In the genomic region with DNA sequence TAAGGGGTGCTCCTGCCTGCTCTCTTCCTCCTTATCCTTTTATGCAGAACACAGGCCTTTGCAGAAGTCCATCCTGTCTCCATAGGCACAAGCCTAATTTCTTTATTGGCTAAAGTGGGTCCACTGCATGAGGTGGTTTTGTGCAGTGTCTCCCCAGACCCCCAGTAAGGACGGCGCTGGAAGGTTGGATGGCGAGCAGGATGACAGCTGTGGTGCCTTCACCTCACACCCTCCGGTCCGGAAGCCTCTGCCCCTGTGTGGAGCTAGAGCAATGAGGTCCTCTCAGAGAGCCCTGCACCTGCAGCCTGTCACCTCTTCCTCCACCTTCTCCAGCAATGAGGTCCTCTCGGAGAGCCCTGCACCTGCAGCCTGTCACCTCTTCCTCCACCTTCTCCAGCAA, we compare ENCODE assay signal across 28 cellular contexts.
"Had no signal": no experiment of that assay in that cellular context is flagged by ENCODE, and none has a peak within 500 bp of the region (broad histone marks: within the 10 kb centered on the region; RNA-seq: fewer than 3 reads in every experiment).

No MANE protein-coding gene starts in this region.

- H3K27ac ChIP-seq: neural progenitor cell, ovary, parathyroid adenoma, psoas muscle, right lobe of liver, sigmoid colon, stomach, thoracic aorta, thyroid gland, tibial nerve, upper lobe of left lung, uterus had no signal

- H3K36me3 Mint-ChIP-seq: natural killer cell; stimulated activated effector memory CD8-positive, alpha-beta T cell treated with anti-CD3 and anti-CD28 coated beads, Interleukin-12 subunit alpha, Interleukin-12 subunit beta, amount 100 ng/mL, for 72 hours; stimulated activated naive B cell treated with anti-CD40 and anti-IgM and Interleukin-4, amounts not matched to agents 10 μg/mL and 1 μg/mL and 100 μg/mL, for 72 hours had no signal

- H3K4me1 Mint-ChIP-seq: natural killer cell; stimulated activated effector memory CD8-positive, alpha-beta T cell treated with anti-CD3 and anti-CD28 coated beads, Interleukin-12 subunit alpha, Interleukin-12 subunit beta, amount 100 ng/mL, for 72 hours had no signal

- H3K9me3 ChIP-seq: ovary, psoas muscle, right lobe of liver, sigmoid colon, thoracic aorta, thyroid gland, uterus had no signal

- H3K4me3 Mint-ChIP-seq: natural killer cell; nephron; neural progenitor cell; stimulated activated effector memory CD8-positive, alpha-beta T cell treated with anti-CD3 and anti-CD28 coated beads, Interleukin-12 subunit alpha, Interleukin-12 subunit beta, amount 100 ng/mL, for 72 hours; stimulated activated naive B cell treated with anti-CD40 and anti-IgM and Interleukin-4, amounts not matched to agents 10 μg/mL and 1 μg/mL and 100 μg/mL, for 72 hours; stimulated activated naive CD8-positive, alpha-beta T cell treated with anti-CD3 and anti-CD28 coated beads, Interleukin-15, Interleukin-2, amounts not matched to agents 100 ng/mL and 50 ng/mL, for 24 hours had no signal

- H3K4me2 ChIP-seq: neural progenitor cell had no signal

- H3K36me3 ChIP-seq: neural progenitor cell, ovary, right lobe of liver, sigmoid colon, stomach, thoracic aorta, thyroid gland, tibial nerve, upper lobe of left lung, uterus had no signal

- H3K9me3 Mint-ChIP-seq: stimulated activated naive CD8-positive, alpha-beta T cell treated with anti-CD3 and anti-CD28 coated beads, Interleukin-15, Interleukin-2, amounts not matched to agents 100 ng/mL and 50 ng/mL, for 24 hours had no signal

- H3K79me2 ChIP-seq: parathyroid adenoma had no signal

- H3K27me3 ChIP-seq: ovary, right lobe of liver, thyroid gland, upper lobe of left lung had no signal

- H3K27ac Mint-ChIP-seq: natural killer cell; nephron; neural progenitor cell; progenitor cell of endocrine pancreas; stimulated activated effector memory CD8-positive, alpha-beta T cell treated with anti-CD3 and anti-CD28 coated beads, Interleukin-12 subunit alpha, Interleukin-12 subunit beta, amount 100 ng/mL, for 72 hours; stimulated activated naive B cell treated with anti-CD40 and anti-IgM and Interleukin-4, amounts not matched to agents 10 μg/mL and 1 μg/mL and 100 μg/mL, for 72 hours; stimulated activated naive CD8-positive, alpha-beta T cell treated with anti-CD3 and anti-CD28 coated beads, Interleukin-15, Interleukin-2, amounts not matched to agents 100 ng/mL and 50 ng/mL, for 24 hours had no signal

- H3K4me1 ChIP-seq: parathyroid adenoma, psoas muscle, right lobe of liver, sigmoid colon, thyroid gland, uterus had no signal

- DNase-seq: natural killer cell; occipital lobe; ovary; posterior cingulate gyrus; psoas muscle; right cardiac atrium; right lobe of liver; sigmoid colon; small intestine; stimulated activated CD4-positive, alpha-beta T cell treated with anti-CD3 and anti-CD28 coated beads, Interleukin-15, amount 100 ng/mL, for 24 hours; stimulated activated CD4-positive, alpha-beta T cell treated with anti-CD3 and anti-CD28 coated beads, Interleukin-2, amount 100 ng/mL, for 24 hours; stimulated activated CD4-positive, alpha-beta T cell treated with anti-CD3 and anti-CD28 coated beads, Interleukin-2, amount 100 ng/mL, for 48 hours; stimulated activated CD4-positive, alpha-beta T cell treated with anti-CD3 and anti-CD28 coated beads, Interleukin-4, amount 100 ng/mL, for 24 hours; stimulated activated naive B cell treated with anti-CD40 and anti-IgM and Interleukin-4, amounts not matched to agents 10 μg/mL and 1 μg/mL and 100 μg/mL, for 72 hours; stimulated activated naive CD4-positive, alpha-beta T cell treated with Interleukin-2 at 50 U/mL for 16 hours; stomach; thyroid gland; trophoblast cell; upper lobe of left lung; uterus had no signal

- H3K9ac ChIP-seq: neural progenitor cell, parathyroid adenoma had no signal

- H3K4me3 ChIP-seq: neural progenitor cell, ovary, psoas muscle, right lobe of liver, sigmoid colon, stomach, thoracic aorta, thyroid gland, tibial nerve, upper lobe of left lung, uterus had no signal

- H2AFZ ChIP-seq: neural progenitor cell, parathyroid adenoma had no signal

- ATAC-seq: natural killer cell; psoas muscle; right cardiac atrium; right lobe of liver; stimulated activated effector memory CD8-positive, alpha-beta T cell treated with anti-CD3 and anti-CD28 coated beads, Interleukin-12 subunit alpha, Interleukin-12 subunit beta, amount 100 ng/mL, for 72 hours; stimulated activated naive B cell treated with anti-CD40 and anti-IgM and Interleukin-4, amounts not matched to agents 10 μg/mL and 1 μg/mL and 100 μg/mL, for 72 hours had no signal
